Comparison of ENCODE assay signal across 1 cellular context in the genomic region with DNA sequence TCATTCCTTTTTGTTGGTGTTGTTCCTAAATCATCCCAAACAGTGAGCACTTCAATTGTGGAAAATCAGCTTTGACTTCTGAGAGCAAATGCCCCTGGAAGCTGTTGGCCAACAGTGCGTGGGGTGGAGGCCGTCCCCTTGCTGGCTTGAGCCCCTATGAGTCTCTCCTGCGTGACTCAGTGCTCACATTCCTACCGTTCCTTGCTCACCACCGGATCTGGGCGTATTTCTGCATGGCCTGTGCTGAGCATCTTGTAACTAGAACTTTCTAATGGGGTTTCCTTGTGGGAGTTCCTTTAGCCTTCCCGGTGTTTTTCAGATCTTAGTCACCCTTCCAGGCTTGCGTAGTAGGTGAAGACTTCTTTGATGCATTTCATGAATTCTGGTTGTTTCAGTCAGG.
TF ChIP-seq lines count a peak whose summit lies in the region.

No MANE protein-coding gene starts in this region.

TF ChIP-seq in SK-N-SH, 30 proteins besides CTCF, POLR2A, EP300 and RAD21 (continued from another document):
- TF ChIP-seq TCF12 (IDR thresholded peaks at IDR 0.05) (peak; percentile 66), POLR2AphosphoS5 (IDR thresholded peaks at IDR 0.05; ENCODE audit: low read depth, low read length) (peak; percentile 54; the same call in 1 of the 2 replicates), SMC3 (IDR thresholded peaks at IDR 0.05; ENCODE audit: low read depth, low read length) (no peak), TEAD4 (IDR thresholded peaks at IDR 0.05; ENCODE audit: borderline replicate concordance, insufficient read depth) (peak; percentile 77; the same call in 1 of the 2 replicates), ZBTB33 (IDR thresholded peaks at IDR 0.05; ENCODE audit: borderline replicate concordance, low read depth) (no peak; the same call in 1 of the 2 replicates), MXI1 (IDR thresholded peaks at IDR 0.05; ENCODE audit: low read depth, low read length) (no peak), RFX5 (IDR thresholded peaks at IDR 0.05; ENCODE audit: low read length) (no peak), RCOR1 (IDR thresholded peaks at IDR 0.05; ENCODE audit: low read length) (no peak), ELF1 (IDR thresholded peaks at IDR 0.05) (no peak), GATA2 (CRISPR knock-in tag; IDR thresholded peaks at IDR 0.05) (no peak), USF1 (IDR thresholded peaks at IDR 0.05; ENCODE audit: borderline replicate concordance, low read depth) (no peak), EZH2phosphoT487 (IDR thresholded peaks at IDR 0.05; ENCODE audit: borderline replicate concordance, low read depth) (no peak), MEF2A (IDR thresholded peaks at IDR 0.05; ENCODE audit: borderline replicate concordance, low read depth) (no peak), NFIC (IDR thresholded peaks at IDR 0.05; ENCODE audit: borderline replicate concordance) (peak; percentile 68), USF2 (IDR thresholded peaks at IDR 0.05; ENCODE audit: borderline replicate concordance, low read depth, low read length) (no peak), YY1 (IDR thresholded peaks at IDR 0.05; ENCODE audit: low read depth) (no peak), RXRA (IDR thresholded peaks at IDR 0.05; ENCODE audit: borderline replicate concordance, low read depth) (peak; percentile 33; the same call in 1 of the 2 replicates), GABPA (IDR thresholded peaks at IDR 0.05; ENCODE audit: low read depth) (no peak), FOXM1 (IDR thresholded peaks at IDR 0.05; ENCODE audit: low read depth) (no peak), TAF1 (IDR thresholded peaks at IDR 0.05; ENCODE audit: borderline replicate concordance, low read depth, low read length) (no peak; the same call in 1 of the 2 replicates)
- TF ChIP-seq, protein P1, sequence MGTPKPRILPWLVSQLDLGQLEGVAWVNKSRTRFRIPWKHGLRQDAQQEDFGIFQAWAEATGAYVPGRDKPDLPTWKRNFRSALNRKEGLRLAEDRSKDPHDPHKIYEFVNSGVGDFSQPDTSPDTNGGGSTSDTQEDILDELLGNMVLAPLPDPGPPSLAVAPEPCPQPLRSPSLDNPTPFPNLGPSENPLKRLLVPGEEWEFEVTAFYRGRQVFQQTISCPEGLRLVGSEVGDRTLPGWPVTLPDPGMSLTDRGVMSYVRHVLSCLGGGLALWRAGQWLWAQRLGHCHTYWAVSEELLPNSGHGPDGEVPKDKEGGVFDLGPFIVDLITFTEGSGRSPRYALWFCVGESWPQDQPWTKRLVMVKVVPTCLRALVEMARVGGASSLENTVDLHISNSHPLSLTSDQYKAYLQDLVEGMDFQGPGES (IDR thresholded peaks at IDR 0.05; ENCODE audit: low read depth, low read length), result no peak
- TF ChIP-seq, protein P2, sequence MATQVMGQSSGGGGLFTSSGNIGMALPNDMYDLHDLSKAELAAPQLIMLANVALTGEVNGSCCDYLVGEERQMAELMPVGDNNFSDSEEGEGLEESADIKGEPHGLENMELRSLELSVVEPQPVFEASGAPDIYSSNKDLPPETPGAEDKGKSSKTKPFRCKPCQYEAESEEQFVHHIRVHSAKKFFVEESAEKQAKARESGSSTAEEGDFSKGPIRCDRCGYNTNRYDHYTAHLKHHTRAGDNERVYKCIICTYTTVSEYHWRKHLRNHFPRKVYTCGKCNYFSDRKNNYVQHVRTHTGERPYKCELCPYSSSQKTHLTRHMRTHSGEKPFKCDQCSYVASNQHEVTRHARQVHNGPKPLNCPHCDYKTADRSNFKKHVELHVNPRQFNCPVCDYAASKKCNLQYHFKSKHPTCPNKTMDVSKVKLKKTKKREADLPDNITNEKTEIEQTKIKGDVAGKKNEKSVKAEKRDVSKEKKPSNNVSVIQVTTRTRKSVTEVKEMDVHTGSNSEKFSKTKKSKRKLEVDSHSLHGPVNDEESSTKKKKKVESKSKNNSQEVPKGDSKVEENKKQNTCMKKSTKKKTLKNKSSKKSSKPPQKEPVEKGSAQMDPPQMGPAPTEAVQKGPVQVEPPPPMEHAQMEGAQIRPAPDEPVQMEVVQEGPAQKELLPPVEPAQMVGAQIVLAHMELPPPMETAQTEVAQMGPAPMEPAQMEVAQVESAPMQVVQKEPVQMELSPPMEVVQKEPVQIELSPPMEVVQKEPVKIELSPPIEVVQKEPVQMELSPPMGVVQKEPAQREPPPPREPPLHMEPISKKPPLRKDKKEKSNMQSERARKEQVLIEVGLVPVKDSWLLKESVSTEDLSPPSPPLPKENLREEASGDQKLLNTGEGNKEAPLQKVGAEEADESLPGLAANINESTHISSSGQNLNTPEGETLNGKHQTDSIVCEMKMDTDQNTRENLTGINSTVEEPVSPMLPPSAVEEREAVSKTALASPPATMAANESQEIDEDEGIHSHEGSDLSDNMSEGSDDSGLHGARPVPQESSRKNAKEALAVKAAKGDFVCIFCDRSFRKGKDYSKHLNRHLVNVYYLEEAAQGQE (IDR thresholded peaks at IDR 0.05; ENCODE audit: low read depth, low read length), result 0 out of 2 replicates have a peak, but pooled peaks have one; percentile 29
